ENCODE assay signal across 8 cellular contexts in genomic region chr7:816300-816750, GRCh38. TPM values are rescaled to one million over a fixed set of nuclear protein-coding genes. Genes with fewer than 3 reads are reported as not detected.
DNase-seq lines count a peak whose midpoint lies in the region; ATAC-seq, FAIRE-seq and TF ChIP-seq lines count a peak whose summit lies in the region.

No MANE protein-coding gene starts in this region.

- peaks cover 2 to 36% of the 10 kb centered on the region in 2 experiments; a peak in 2 of 4 replicates for H3K79me1 ChIP-seq in IMR-90 (ENCODE audit: low read depth in 1 of 2, low read length in 2 of 2)

- H3K9ac ChIP-seq in IMR-90 (ENCODE audit: low read depth, low read length) = no peak overlapping the region
- no peak overlapping the region; the same call in 1 of the 2 replicates for H3K9ac ChIP-seq in OCI-LY3 (ENCODE audit: low read length)
- no peak overlapping the region for H3K9ac ChIP-seq in endothelial cell of umbilical vein (replicated peaks; ENCODE audit: extremely low read depth, insufficient read depth, low read length)

- H3K79me2 ChIP-seq in OCI-LY3 (ENCODE audit: low read length) (peaks cover 46% of the 10 kb centered on the region), endothelial cell of umbilical vein (ENCODE audit: control insufficient read depth, insufficient read depth, low read length) (peaks cover 40% of the 10 kb centered on the region)

- POLR2A ChIA-PET in IMR-90 (lab: Charles Lee; ENCODE audit: unreplicated experiment) (no interaction called here), endothelial cell of umbilical vein (lab: Charles Lee) (no interaction called here)

- no peak overlapping the region for H3K14ac ChIP-seq in IMR-90 (replicated peaks; ENCODE audit: low read depth, low read length)

- H3K27me3 ChIP-seq in IMR-90 (ENCODE audit: control insufficient read depth, insufficient read depth, low read length) (no peaks in the 10 kb centered on the region), OCI-LY3 (ENCODE audit: low read depth, low read length) (no peaks in the 10 kb centered on the region), endothelial cell of umbilical vein (ENCODE audit: control insufficient read depth in 2 of 2, insufficient read depth in 2 of 2, low read length in 2 of 2) (no peaks in the 10 kb centered on the region)

- H2BK5ac ChIP-seq in IMR-90 (ENCODE audit: low read depth, low read length, poor library complexity, severe bottlenecking) = peak overlapping the region; percentile 21

- H2BK15ac ChIP-seq in IMR-90 (ENCODE audit: low read depth, low read length) = no peak overlapping the region

- TF ChIP-seq CTCF in IMR-90 (conservative IDR thresholded peaks at IDR 0.05; ENCODE audit: low read depth, low read length) = no peak
- TF ChIP-seq CTCF in OCI-LY3 (IDR thresholded peaks at IDR 0.05; ENCODE audit: low read depth, low read length) = no peak
- no peak for TF ChIP-seq CTCF in endothelial cell of umbilical vein (IDR thresholded peaks at IDR 0.05; ENCODE audit: extremely low read depth in 1 of 2, insufficient read depth in 1 of 2, low read depth in 1 of 2, low read length in 2 of 2)
- no peak for TF ChIP-seq CTCF in mucosa of descending colon (IDR thresholded peaks at IDR 0.05)

- BruUV-seq in IMR-90 (replicated peaks; lab: Mats Ljungman, UMichigan) (no TSS peak), endothelial cell of umbilical vein (replicated peaks; lab: Mats Ljungman, UMichigan) (no TSS peak)

- H3K36me3 ChIP-seq in IMR-90 (ENCODE audit: control insufficient read depth, insufficient read depth, low read length) (no peaks in the 10 kb centered on the region), OCI-LY3 (replicated peaks; ENCODE audit: low read depth, low read length) (peaks cover 4% of the 10 kb centered on the region), endothelial cell of umbilical vein (ENCODE audit: control insufficient read depth in 2 of 2, extremely low read depth in 1 of 2, insufficient read depth in 2 of 2, low read length in 2 of 2) (no peaks in the 10 kb centered on the region), mucosa of descending colon (ENCODE audit: low read depth) (no peaks in the 10 kb centered on the region)

- H3K9me1 ChIP-seq in IMR-90 (ENCODE audit: insufficient read depth, low read length) (peaks cover 7% of the 10 kb centered on the region), endothelial cell of umbilical vein (replicated peaks; ENCODE audit: control insufficient read depth, extremely low read depth, insufficient read depth, low read length) (no peaks in the 10 kb centered on the region)

- H2AK9ac ChIP-seq in IMR-90 (replicated peaks; ENCODE audit: low read depth, low read length, poor library complexity) = no peak overlapping the region

- no peak overlapping the region for H2BK20ac ChIP-seq in IMR-90 (ENCODE audit: low read depth, low read length)

- H4K20me1 ChIP-seq in IMR-90 (ENCODE audit: insufficient read depth, low read length) (peaks cover 27% of the 10 kb centered on the region), OCI-LY3 (ENCODE audit: insufficient read depth, low read length) (peaks cover 31% of the 10 kb centered on the region), endothelial cell of umbilical vein (replicated peaks; ENCODE audit: control insufficient read depth, extremely low read depth, insufficient read depth, low read length) (no peaks in the 10 kb centered on the region)

- peak; percentile 88 for FAIRE-seq in endothelial cell of umbilical vein (lab: Jason Lieb, UNC)

- TF ChIP-seq POLR2A in IMR-90 (IDR thresholded peaks at IDR 0.05; ENCODE audit: low read depth, low read length) = peak; percentile 79
- TF ChIP-seq POLR2A in endothelial cell of umbilical vein (IDR thresholded peaks at IDR 0.05; ENCODE audit: low read depth, low read length) = peak; percentile 30

- H3K4me1 ChIP-seq in IMR-90 (ENCODE audit: control insufficient read depth, insufficient read depth, low read length) (peaks cover 20% of the 10 kb centered on the region), OCI-LY3 (ENCODE audit: low read length) (peaks cover 26% of the 10 kb centered on the region), endothelial cell of umbilical vein (ENCODE audit: control insufficient read depth, extremely low read depth, insufficient read depth, low read length) (peaks cover 20% of the 10 kb centered on the region), mucosa of descending colon (ENCODE audit: low read depth) (peaks cover 14% of the 10 kb centered on the region)

- no peak overlapping the region for H3K18ac ChIP-seq in IMR-90 (ENCODE audit: low read depth, low read length)

- no peak for TF ChIP-seq RAD21 in IMR-90 (IDR thresholded peaks at IDR 0.05; ENCODE audit: low read length)

- intact Hi-C loops in IMR-90 (cut with micrococcal nuclease) = no loop called here
- intact Hi-C loops in endothelial cell of umbilical vein (cut with micrococcal nuclease) = loop anchor here (1.0 kb wide), 1 partner anchor 16 kb away; the partner anchor contains the start of gene SUN1
- intact Hi-C loops in mucosa of descending colon (cut with DNase I, micrococcal nuclease) = no loop called here

- CTCF ChIA-PET in IMR-90 (lab: Yijun Ruan, JAX) (no interaction called here), endothelial cell of umbilical vein (lab: Charles Lee) (interaction anchor here (1.1 to 3.6 kb wide), 10 partner anchors 11 to 57 kb away, joined by 3 to 24 read pairs (median 5); partner anchors contain the start of gene SUN1)

- in situ Hi-C loops in IMR-90 (cut with MboI; ENCODE audit: low sequenced_read_pairs) = no loop called here

- H3K4me2 ChIP-seq in IMR-90 (ENCODE audit: low read depth, low read length) = peak overlapping the region; percentile 96
- peak overlapping the region; percentile 59 for H3K4me2 ChIP-seq in OCI-LY3 (ENCODE audit: low read length)
- no peak overlapping the region for H3K4me2 ChIP-seq in endothelial cell of umbilical vein (ENCODE audit: insufficient read depth, low read length)

- H3K4me3 ChIP-seq in IMR-90 (ENCODE audit: insufficient read depth, low read depth, low read length) (peak overlapping the region; percentile 89), OCI-LY3 (ENCODE audit: low read length) (peak overlapping the region; percentile 78), endothelial cell of umbilical vein (replicated peaks in 1 of 3; ENCODE audit: insufficient read depth in 1 of 3, low read depth in 1 of 3, low read length in 3 of 3) (peak overlapping the region in 2 of 3 experiments; percentile 18 to 69), mucosa of descending colon (peak overlapping the region; percentile 81)

- H4K8ac ChIP-seq in IMR-90 (ENCODE audit: low read depth in 2 of 2, low read length in 2 of 2) = peak overlapping the region; percentile 75 to 89; a peak in 2 of 4 replicates

- DNase-seq in DMS 273 treated with DMSO at 0.1 percent for 48 hours (lab: John Stamatoyannopoulos, UW) = peak; percentile 94
- DNase-seq in IMR-90 = peak; percentile 97
- DNase-seq in activated T-cell treated with anti-CD3 and anti-CD28 coated beads for 1 hour (ENCODE audit: low read depth) = peak; percentile 96
- peak; percentile 95 for DNase-seq in endothelial cell of umbilical vein (ENCODE audit: low read depth, low spot score)
- DNase-seq in mucosa of descending colon = peak; percentile 97 to 99 (median 99)
- peak; percentile 94 for DNase-seq in stimulated activated CD8-positive, alpha-beta memory T cell treated with anti-CD3 and anti-CD28 coated beads, Interleukin-4, amount 100 ng/mL, for 24 hours (ENCODE audit: low read depth)

- no peak overlapping the region for H2AK5ac ChIP-seq in IMR-90 (ENCODE audit: low read depth, low read length)

- peak; percentile 86 for ATAC-seq in GM21529 (IDR thresholded peaks at IDR 0.05; ENCODE audit: unreplicated experiment)
- peak; percentile 94 for ATAC-seq in IMR-90 (ENCODE audit: low read depth)
- peak; percentile 97 for ATAC-seq in mucosa of descending colon

- peak overlapping the region; percentile 63 for H2AFZ ChIP-seq in IMR-90 (replicated peaks; ENCODE audit: low read length, poor library complexity)
- no peak overlapping the region for H2AFZ ChIP-seq in OCI-LY3 (ENCODE audit: low read depth, low read length)
- H2AFZ ChIP-seq in endothelial cell of umbilical vein (ENCODE audit: low read depth, low read length) = no peak overlapping the region

- H3K27ac ChIP-seq in IMR-90 (ENCODE audit: insufficient read depth, low read length) (peak overlapping the region; percentile 57), OCI-LY3 (ENCODE audit: low read length) (no peak overlapping the region), endothelial cell of umbilical vein (ENCODE audit: insufficient read depth, low read depth, low read length) (no peak overlapping the region)

- H4K91ac ChIP-seq in IMR-90 (ENCODE audit: insufficient read depth, low read depth, low read length) = no peak overlapping the region

- peak overlapping the region; percentile 71; the same call in 1 of the 2 replicates for H3K4ac ChIP-seq in IMR-90 (ENCODE audit: low read depth, low read length)

- WGBS in IMR-90 (ENCODE audit: extremely low coverage in 2 of 2, insufficient read length in 1 of 2), 2 experiments = no CpG with 5 or more reads among the region's 51 CpGs

- H3K9me3 ChIP-seq in IMR-90 (ENCODE audit: control insufficient read depth, insufficient read depth, low read length) (no peaks in the 10 kb centered on the region), OCI-LY3 (ENCODE audit: insufficient read depth, low read length) (no peaks in the 10 kb centered on the region), endothelial cell of umbilical vein (replicated peaks; ENCODE audit: control insufficient read depth, insufficient read depth, low read length) (no peaks in the 10 kb centered on the region), mucosa of descending colon (no peaks in the 10 kb centered on the region)

- no peak overlapping the region for H4K5ac ChIP-seq in IMR-90 (ENCODE audit: low read depth, low read length)

- no peak overlapping the region for H2BK120ac ChIP-seq in IMR-90 (ENCODE audit: low read depth, low read length)

- H3K56ac ChIP-seq in IMR-90 (ENCODE audit: extremely low read depth, insufficient read depth, low read length) = no peak overlapping the region

- H3K23ac ChIP-seq in IMR-90 (ENCODE audit: low read depth, low read length) = no peak overlapping the region

- dilution Hi-C loops in IMR-90 (cut with HindIII; ENCODE audit: low sequenced_read_pairs, unreplicated experiment) (no loop called here), endothelial cell of umbilical vein (cut with MboI; ENCODE audit: extremely low pct_ligation_motif_present, low sequenced_read_pairs) (no loop called here)

RNA-seq across cellular contexts. Expression of gene SUN1, which starts 16.0 kb away (rescaled TPM):
- 113 and 129 TPM in 2 replicates for total RNA-seq in IMR-90 (2012; rRNA removed)
- 155 and 239 TPM in 2 replicates for polyA plus RNA-seq in IMR-90 (2012; rRNA removed)
- 84.1 and 183 TPM in 2 replicates for polyA plus RNA-seq in IMR-90 (2012; cell fraction: cytosol; rRNA removed)
- polyA plus RNA-seq in IMR-90 (2012; cell fraction: nucleus; rRNA removed; ENCODE audit: low replicate concordance) = 1,009 and 1,044 TPM in 2 replicates
- total RNA-seq in endothelial cell of umbilical vein = 142 and 158 TPM in 2 replicates
- 347 and 410 TPM in 2 replicates for polyA plus RNA-seq in endothelial cell of umbilical vein
- polyA plus RNA-seq in endothelial cell of umbilical vein (2011; cell fraction: cytosol; rRNA removed) = 164 and 169 TPM in 2 replicates
- 822 and 979 TPM in 2 replicates for polyA plus RNA-seq in endothelial cell of umbilical vein (2011; cell fraction: nucleus; rRNA removed)
- polyA plus RNA-seq in endothelial cell of umbilical vein (2012) = 78.6 and 85.8 TPM in 2 replicates
- polyA minus RNA-seq in endothelial cell of umbilical vein = 419 and 455 TPM in 2 replicates
- 47.2 TPM for polyA minus RNA-seq in endothelial cell of umbilical vein (2011; cell fraction: cytosol; rRNA and poly(A)+ RNA removed)
- 300 and 347 TPM in 2 replicates for polyA minus RNA-seq in endothelial cell of umbilical vein (2011; cell fraction: nucleus; rRNA and poly(A)+ RNA removed)
- total RNA-seq in mucosa of descending colon = 100 to 1,000 TPM; 151 to 179 (median 164) TPM
